ENCODE assay signal across 23 cellular contexts in genomic region chr7:99867477-99867876, GRCh38. TPM values are rescaled to one million over a fixed set of nuclear protein-coding genes. Genes with fewer than 3 reads are reported as not detected.
"Had no signal": no experiment of that assay in that cellular context is flagged by ENCODE, and none has a peak within 500 bp of the region (broad histone marks: within the 10 kb centered on the region; RNA-seq: fewer than 3 reads in every experiment).

No MANE protein-coding gene starts in this region.

RNA-seq across cellular contexts. Expression of gene OR2AE1, which starts 9.4 kb away (rescaled TPM):
- total RNA-seq: kidney, kidney epithelial cell, left colon, left lobe of liver, left ventricle myocardium inferior, left ventricle myocardium superior, lung microvascular endothelial cell, mesenteric fat pad, mononuclear cell, mucosa of gallbladder, myocyte had no signal
- polyA plus RNA-seq: immature natural killer cell; keratinocyte; liver; naive thymus-derived CD4-positive, alpha-beta T cell; naive thymus-derived CD8-positive, alpha-beta T cell had no signal

RNA-seq across cellular contexts. Expression of gene CYP3A43, which starts 39.7 kb away (rescaled TPM):
- total RNA-seq: kidney epithelial cell, left colon, left lung, left ventricle myocardium inferior, left ventricle myocardium superior, lower leg skin, lower lobe of right lung, lung, lung microvascular endothelial cell, mammary epithelial cell, mesothelial cell of epicardium, mononuclear cell, mucosa of descending colon, mucosa of gallbladder, myocyte had no signal
- polyA plus RNA-seq: immature natural killer cell; keratinocyte; mammary epithelial cell; naive thymus-derived CD4-positive, alpha-beta T cell; naive thymus-derived CD8-positive, alpha-beta T cell had no signal
